ENCODE assay signal across 1 cellular context in the genomic region with DNA sequence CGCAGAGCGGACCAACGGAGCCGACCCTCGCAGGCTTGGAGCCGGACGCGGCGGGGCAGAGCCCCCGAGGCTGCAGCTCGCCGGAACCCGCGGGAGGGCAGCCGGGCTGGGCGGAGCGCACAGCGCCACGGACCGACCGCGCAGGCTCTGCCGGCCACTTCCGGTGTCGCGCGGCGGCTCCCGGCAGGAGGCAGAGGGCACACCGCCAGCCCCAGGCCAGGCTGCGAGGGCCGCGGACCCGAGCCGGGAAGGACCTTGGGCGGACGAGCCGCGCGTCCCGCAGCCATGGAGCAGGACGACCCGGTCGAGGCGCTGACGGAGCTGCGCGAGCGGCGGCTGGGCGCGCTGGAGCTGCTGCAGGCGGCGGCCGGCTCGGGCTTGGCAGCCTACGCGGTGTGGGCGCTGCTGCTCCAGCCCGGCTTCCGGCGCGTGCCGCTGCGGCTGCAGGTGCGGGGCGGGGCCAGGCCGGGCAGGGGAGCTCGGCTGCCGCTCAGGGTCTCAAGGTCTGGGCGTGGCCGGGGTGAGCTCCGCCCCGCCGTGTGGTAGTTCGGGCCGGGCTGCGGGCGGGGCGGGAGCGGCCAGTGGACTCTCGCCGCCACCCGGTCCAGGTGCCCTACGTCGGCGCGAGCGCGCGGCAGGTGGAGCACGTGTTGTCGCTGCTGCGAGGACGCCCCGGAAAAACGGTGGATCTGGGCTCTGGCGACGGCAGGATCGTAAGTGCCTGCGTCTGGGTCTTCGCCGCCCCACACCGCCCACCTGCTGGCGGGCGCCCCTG.
TF ChIP-seq lines count a peak whose summit lies in the region.

A gene with protein sequence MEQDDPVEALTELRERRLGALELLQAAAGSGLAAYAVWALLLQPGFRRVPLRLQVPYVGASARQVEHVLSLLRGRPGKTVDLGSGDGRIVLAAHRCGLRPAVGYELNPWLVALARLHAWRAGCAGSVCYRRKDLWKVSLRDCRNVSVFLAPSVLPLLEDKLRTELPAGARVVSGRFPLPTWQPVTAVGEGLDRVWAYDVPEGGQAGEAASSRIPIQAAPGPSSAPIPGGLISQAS (plus strand): TSS at position 157 of the 775 bp plus-strand sequence. CDS start 129 bp downstream, at position 286.

TF ChIP-seq in A549, 52 proteins besides CTCF, POLR2A, EP300 and RAD21 (continued from another document):
- TF ChIP-seq MAFK (IDR thresholded peaks at IDR 0.05; ENCODE audit: partially characterized antibody) (no peak), GATA3 (IDR thresholded peaks at IDR 0.05; ENCODE audit: borderline replicate concordance) (peak; percentile 47), KDM5A (IDR thresholded peaks at IDR 0.05) (peak; percentile 79), FOSB (CRISPR knock-in tag; IDR thresholded peaks at IDR 0.05) (no peak)
TF ChIP-seq in A549: peak in this region for 12.
